Comparison of ENCODE assay signal across 37 cellular contexts in the genomic region with DNA sequence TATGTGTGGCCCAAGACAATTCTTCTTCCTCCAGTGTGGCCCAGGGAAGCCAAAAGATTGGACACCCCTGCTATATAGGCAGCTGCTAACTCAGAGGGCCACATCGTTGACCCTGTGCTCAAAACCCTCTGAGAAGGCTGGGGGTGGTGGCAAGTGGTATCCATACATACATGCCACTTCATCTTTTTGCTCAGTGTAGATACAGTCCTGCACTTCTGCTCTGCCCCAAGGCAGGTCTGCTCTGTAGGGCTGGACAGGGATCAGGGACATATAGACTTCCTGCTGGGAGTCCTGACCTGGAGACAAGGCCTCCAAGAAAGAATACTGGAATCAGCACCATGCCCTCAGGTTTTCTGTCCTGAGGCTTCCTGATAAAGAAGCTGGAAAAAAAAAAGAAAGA. TPM values are rescaled to one million over a fixed set of nuclear protein-coding genes. Genes with fewer than 3 reads are reported as not detected.
"Had no signal": no experiment of that assay in that cellular context is flagged by ENCODE, and none has a peak within 500 bp of the region (broad histone marks: within the 10 kb centered on the region; RNA-seq: fewer than 3 reads in every experiment).

No MANE protein-coding gene starts in this region.

- ATAC-seq: activated naive CD4-positive, alpha-beta T cell treated with anti-CD3 and anti-CD28 coated beads, Interleukin-2, amount 50 U/mL, for 72 hours; activated naive CD8-positive, alpha-beta T cell treated with anti-CD3 and anti-CD28 coated beads, Interleukin-2, amount 50 U/mL, for 24 hours; activated T-cell treated with anti-CD3 and anti-CD28 coated beads, Interleukin-2, amount 50 U/mL, for 4 hours; activated T-cell treated with anti-CD3 and anti-CD28 coated beads, Interleukin-2, amount 50 U/mL, for 72 hours; activated T-helper 17 cell treated with anti-CD3 and anti-CD28 coated beads, Interleukin-2, amount 50 U/mL, for 72 hours; body of pancreas had no signal

- H3K9me3 ChIP-seq: adrenal gland, ascending aorta, body of pancreas, breast epithelium had no signal

- H3K4me3 Mint-ChIP-seq: activated naive CD4-positive, alpha-beta T cell treated with anti-CD3 and anti-CD28 coated beads for 36 hours; activated naive CD4-positive, alpha-beta T cell treated with anti-CD3 and anti-CD28 coated beads, Interleukin-2, amount 10 ng/mL, durations not matched to agents 7 days and 5 days; activated naive CD4-positive, alpha-beta T cell treated with anti-CD3 and anti-CD28 coated beads, Interleukin-2, amount 50 U/mL, for 24 hours; activated naive CD8-positive, alpha-beta T cell; activated naive CD8-positive, alpha-beta T cell treated with anti-CD3 and anti-CD28 coated beads for 36 hours; activated naive CD8-positive, alpha-beta T cell treated with anti-CD3 and anti-CD28 coated beads, Interleukin-2, amount 10 ng/mL, durations not matched to agents 7 days and 5 days; activated naive CD8-positive, alpha-beta T cell treated with anti-CD3 and anti-CD28 coated beads, Interleukin-2, amount 50 U/mL, for 24 hours; activated T-cell treated with anti-CD3 and anti-CD28 coated beads, Interleukin-2, amount 50 U/mL, for 24 hours; activated T-cell treated with anti-CD3 and anti-CD28 coated beads, Interleukin-2, amount 50 U/mL, for 4 hours; activated T-cell treated with anti-CD3 and anti-CD28 coated beads, Interleukin-2, amount 50 U/mL, for 72 hours; activated T-helper 1 cell treated with anti-CD3 and anti-CD28 coated beads, Interleukin-12 subunit alpha, Interleukin-12 subunit beta, Interleukin-2, Interleukin-4 antibody, amounts not matched to agents 30 ng/mL and 10 ng/mL and 1 ng/mL, durations not matched to agents 14 hours and 24 hours and 36 hours; activated T-helper 17 cell treated with anti-CD3 and anti-CD28 coated beads, Interleukin-2, amount 50 U/mL, for 72 hours; central memory CD8-positive, alpha-beta T cell had no signal

- H3K4me1 ChIP-seq: ascending aorta had no signal

- H3K36me3 Mint-ChIP-seq: activated naive CD4-positive, alpha-beta T cell treated with anti-CD3 and anti-CD28 coated beads, Interleukin-2, amount 10 ng/mL, durations not matched to agents 7 days and 5 days; activated naive CD4-positive, alpha-beta T cell treated with anti-CD3 and anti-CD28 coated beads, Interleukin-2, amount 50 U/mL, for 24 hours; activated naive CD4-positive, alpha-beta T cell treated with anti-CD3 and anti-CD28 coated beads, Interleukin-2, amount 50 U/mL, for 72 hours; activated naive CD8-positive, alpha-beta T cell; activated naive CD8-positive, alpha-beta T cell treated with anti-CD3 and anti-CD28 coated beads for 36 hours; activated naive CD8-positive, alpha-beta T cell treated with anti-CD3 and anti-CD28 coated beads, Interleukin-2, amount 10 ng/mL, durations not matched to agents 7 days and 5 days; brain had no signal

- H3K4me1 Mint-ChIP-seq: activated naive CD4-positive, alpha-beta T cell treated with anti-CD3 and anti-CD28 coated beads, Interleukin-2, amount 10 ng/mL, durations not matched to agents 7 days and 5 days; activated naive CD4-positive, alpha-beta T cell treated with anti-CD3 and anti-CD28 coated beads, Interleukin-2, amount 50 U/mL, for 24 hours; activated naive CD8-positive, alpha-beta T cell treated with anti-CD3 and anti-CD28 coated beads for 36 hours; activated naive CD8-positive, alpha-beta T cell treated with anti-CD3 and anti-CD28 coated beads, Interleukin-2, amount 50 U/mL, for 24 hours; activated T-helper 17 cell treated with anti-CD3 and anti-CD28 coated beads, Interleukin-2, amount 50 U/mL, for 72 hours; central memory CD8-positive, alpha-beta T cell had no signal

- H3K27ac ChIP-seq: adrenal gland, ascending aorta, body of pancreas, brain microvascular endothelial cell, breast epithelium had no signal

- H3K27ac Mint-ChIP-seq: activated naive CD4-positive, alpha-beta T cell treated with anti-CD3 and anti-CD28 coated beads for 36 hours; activated naive CD4-positive, alpha-beta T cell treated with anti-CD3 and anti-CD28 coated beads, Interleukin-2, amount 10 ng/mL, durations not matched to agents 7 days and 5 days; activated naive CD4-positive, alpha-beta T cell treated with anti-CD3 and anti-CD28 coated beads, Interleukin-2, amount 50 U/mL, for 24 hours; activated naive CD4-positive, alpha-beta T cell treated with anti-CD3 and anti-CD28 coated beads, Interleukin-2, amount 50 U/mL, for 72 hours; activated naive CD8-positive, alpha-beta T cell; activated naive CD8-positive, alpha-beta T cell treated with anti-CD3 and anti-CD28 coated beads for 36 hours; activated naive CD8-positive, alpha-beta T cell treated with anti-CD3 and anti-CD28 coated beads, Interleukin-2, amount 10 ng/mL, durations not matched to agents 7 days and 5 days; activated naive CD8-positive, alpha-beta T cell treated with anti-CD3 and anti-CD28 coated beads, Interleukin-2, amount 50 U/mL, for 24 hours; activated T-cell treated with anti-CD3 and anti-CD28 coated beads, Interleukin-2, amount 50 U/mL, for 24 hours; activated T-cell treated with anti-CD3 and anti-CD28 coated beads, Interleukin-2, amount 50 U/mL, for 72 hours; activated T-helper 1 cell treated with anti-CD3 and anti-CD28 coated beads, Interleukin-12 subunit alpha, Interleukin-12 subunit beta, Interleukin-2, Interleukin-4 antibody, amounts not matched to agents 30 ng/mL and 10 ng/mL and 1 ng/mL, durations not matched to agents 14 hours and 24 hours and 36 hours; activated T-helper 17 cell treated with anti-CD3 and anti-CD28 coated beads, Interleukin-2, amount 50 U/mL, for 72 hours; activated T-helper 2 cell treated with anti-CD3 and anti-CD28 coated beads, Interferon-gamma antibody, Interleukin-2, Interleukin-4, amounts not matched to agents 10 μg/mL and 5 μg/mL and 100 μg/mL, durations not matched to agents 14 hours and 24 hours and 36 hours; brain had no signal

- H3K36me3 ChIP-seq: adrenal gland, ascending aorta, brain microvascular endothelial cell, breast epithelium had no signal

- DNase-seq: activated effector memory CD4-positive, alpha-beta T cell treated with anti-CD3 and anti-CD28 coated beads, Interleukin-2, amount 50 U/mL, for 16 hours; activated effector memory CD4-positive, alpha-beta T cell treated with Interleukin-2 at 50 U/mL for 16 hours; activated gamma-delta T cell; activated gamma-delta T cell treated with Interleukin-2 at 50 U/mL for 16 hours; activated naive CD4-positive, alpha-beta T cell; activated naive CD4-positive, alpha-beta T cell treated with anti-CD3 and anti-CD28 coated beads for 36 hours; activated naive CD4-positive, alpha-beta T cell treated with anti-CD3 and anti-CD28 coated beads, Interleukin-2, amount 10 ng/mL, durations not matched to agents 7 days and 5 days; activated naive CD4-positive, alpha-beta T cell treated with anti-CD3 and anti-CD28 coated beads, Interleukin-2, amount 50 U/mL, for 16 hours; activated naive CD4-positive, alpha-beta T cell treated with Interleukin-2 at 50 U/mL for 16 hours; activated naive CD8-positive, alpha-beta T cell treated with anti-CD3 and anti-CD28 coated beads for 36 hours; activated naive CD8-positive, alpha-beta T cell treated with anti-CD3 and anti-CD28 coated beads, Interleukin-2, amount 10 ng/mL, durations not matched to agents 7 days and 5 days; activated naive CD8-positive, alpha-beta T cell treated with anti-CD3 and anti-CD28 coated beads, Interleukin-2, amount 50 U/mL, for 24 hours; activated T-cell treated with anti-CD3 and anti-CD28 coated beads, Interleukin-2, amount 50 U/mL, for 1 hour; activated T-cell treated with anti-CD3 and anti-CD28 coated beads, Interleukin-2, amount 50 U/mL, for 24 hours; activated T-cell treated with anti-CD3 and anti-CD28 coated beads, Interleukin-2, amount 50 U/mL, for 4 hours; activated T-cell treated with anti-CD3 and anti-CD28 coated beads, Interleukin-2, amount 50 U/mL, for 48 hours; activated T-cell treated with anti-CD3 and anti-CD28 coated beads, Interleukin-2, amount 50 U/mL, for 72 hours; adrenal gland; amniotic stem cell; amygdala; anterior cingulate cortex; aorta; body of pancreas; brain microvascular endothelial cell; central memory CD4-positive, alpha-beta T cell; cerebellar nuclear complex had no signal

- H3K4me3 ChIP-seq: adrenal gland, ascending aorta, body of pancreas, breast epithelium had no signal

- H3K9me3 Mint-ChIP-seq: activated naive CD4-positive, alpha-beta T cell treated with anti-CD3 and anti-CD28 coated beads for 36 hours; activated naive CD4-positive, alpha-beta T cell treated with anti-CD3 and anti-CD28 coated beads, Interleukin-2, amount 50 U/mL, for 24 hours; activated naive CD8-positive, alpha-beta T cell treated with anti-CD3 and anti-CD28 coated beads, Interleukin-2, amount 50 U/mL, for 24 hours; activated T-cell treated with anti-CD3 and anti-CD28 coated beads, Interleukin-2, amount 50 U/mL, for 24 hours; activated T-cell treated with anti-CD3 and anti-CD28 coated beads, Interleukin-2, amount 50 U/mL, for 4 hours; activated T-helper 1 cell treated with anti-CD3 and anti-CD28 coated beads, Interleukin-12 subunit alpha, Interleukin-12 subunit beta, Interleukin-2, Interleukin-4 antibody, amounts not matched to agents 30 ng/mL and 10 ng/mL and 1 ng/mL, durations not matched to agents 14 hours and 24 hours and 36 hours; activated T-helper 17 cell treated with anti-CD3 and anti-CD28 coated beads, Interleukin-2, amount 50 U/mL, for 72 hours; activated T-helper 2 cell treated with anti-CD3 and anti-CD28 coated beads, Interferon-gamma antibody, Interleukin-2, Interleukin-4, amounts not matched to agents 10 μg/mL and 5 μg/mL and 100 μg/mL, durations not matched to agents 14 hours and 24 hours and 36 hours; central memory CD8-positive, alpha-beta T cell had no signal

RNA-seq across cellular contexts. Expression of gene HCN4, which starts 4.5 kb away (rescaled TPM):
- total RNA-seq: activated naive CD4-positive, alpha-beta T cell treated with anti-CD3 and anti-CD28 coated beads for 36 hours; activated naive CD8-positive, alpha-beta T cell treated with anti-CD3 and anti-CD28 coated beads for 36 hours; activated naive CD8-positive, alpha-beta T cell treated with anti-CD3 and anti-CD28 coated beads, Interleukin-2, amount 10 ng/mL, durations not matched to agents 7 days and 5 days; activated T-cell treated with anti-CD3 and anti-CD28 coated beads, Interleukin-2, amount 50 U/mL, for 4 hours; activated T-cell treated with anti-CD3 and anti-CD28 coated beads, Interleukin-2, amount 50 U/mL, for 72 hours; activated T-helper 1 cell treated with anti-CD3 and anti-CD28 coated beads, Interleukin-12 subunit alpha, Interleukin-12 subunit beta, Interleukin-2, Interleukin-4 antibody, amounts not matched to agents 30 ng/mL and 10 ng/mL and 1 ng/mL, durations not matched to agents 14 hours and 24 hours and 36 hours; activated T-helper 17 cell treated with anti-CD3 and anti-CD28 coated beads, Interleukin-2, amount 50 U/mL, for 72 hours; aorta; ascending aorta; breast epithelium; bronchial epithelial cell had no signal
